ENCODE assay signal across 8 cellular contexts in the genomic region with DNA sequence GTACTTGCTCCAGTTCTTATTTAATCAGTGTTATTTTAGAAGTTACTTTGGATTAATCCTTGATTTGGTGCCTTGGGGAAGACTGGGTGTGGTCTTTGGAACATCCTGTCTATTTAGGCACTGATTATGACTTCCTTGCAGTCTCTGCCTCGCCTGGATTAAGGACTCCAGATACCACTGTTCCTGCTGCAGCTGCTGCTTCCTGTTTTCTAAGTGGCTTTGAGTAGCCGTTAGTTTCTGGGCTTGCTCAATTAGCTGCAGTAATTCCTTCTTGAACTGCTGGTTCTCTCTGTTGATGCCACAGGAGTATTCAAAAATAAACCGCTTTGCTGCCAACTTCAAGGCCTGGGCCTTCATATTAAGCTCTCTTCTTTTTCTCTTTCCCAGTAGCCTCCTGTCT. TPM values are rescaled to one million over a fixed set of nuclear protein-coding genes. Genes with fewer than 3 reads are reported as not detected.
DNase-seq lines count a peak whose midpoint lies in the region; ATAC-seq and TF ChIP-seq lines count a peak whose summit lies in the region.
"Not testable (repeated sequence)": the region's sequence is repeated elsewhere in the genome, so short reads cannot be mapped to it uniquely, and the experiment has no call there.

No MANE protein-coding gene starts in this region.

- H3K9me3 ChIP-seq in RWPE2 (ENCODE audit: severe bottlenecking); left ventricle myocardium inferior (replicated peaks); vagina: not testable (repeated sequence)

- peaks cover 38% of the 10 kb centered on the region for H3K36me3 Mint-ChIP-seq in activated CD4-positive, alpha-beta memory T cell treated with anti-CD3 and anti-CD28 coated beads, Interleukin-2, amount 10 ng/mL, durations not matched to agents 7 days and 5 days (ENCODE audit: low read depth)

- H3K36me3 ChIP-seq in RWPE2 (ENCODE audit: low read depth) (peaks cover 33% of the 10 kb centered on the region), left ventricle myocardium inferior (peaks cover 40% of the 10 kb centered on the region), vagina (peaks cover 0 to 22% of the 10 kb centered on the region in 2 donors)

- peaks cover 11% of the 10 kb centered on the region for H3K4me1 Mint-ChIP-seq in activated CD4-positive, alpha-beta memory T cell treated with anti-CD3 and anti-CD28 coated beads, Interleukin-2, amount 10 ng/mL, durations not matched to agents 7 days and 5 days

- ATAC-seq in RWPE2 (ENCODE audit: low read depth): not testable (repeated sequence)

- CTCF ChIA-PET in activated CD4-positive, alpha-beta memory T cell treated with anti-CD3 and anti-CD28 coated beads, Interleukin-2, amount 10 ng/mL, durations not matched to agents 7 days and 5 days (lab: Charles Lee): interaction anchor here (0.6 to 1.8 kb wide), 2 partner anchors 257 to 397 kb away, joined by 3 to 4 read pairs; partner anchors contain the start of gene EIF2B4

- intact Hi-C loops in left ventricle myocardium inferior (cut with micrococcal nuclease): not testable (repeated sequence)
- intact Hi-C loops in vagina (cut with DNase I): loop anchor here (5.0 kb wide), 1 partner anchor 135 kb away; no protein-coding TSS in a partner anchor

- not testable (repeated sequence) for TF ChIP-seq POLR2A in vagina (IDR thresholded peaks at IDR 0.05)

- DNase-seq in ELF-1 (ENCODE audit: low read depth, low spot score): peak; percentile 19
- peak; percentile 93 for DNase-seq in MV-4-11 (lab: John Stamatoyannopoulos, UW)
- DNase-seq in RWPE2 (ENCODE audit: low spot score); activated CD4-positive, alpha-beta memory T cell treated with anti-CD3 and anti-CD28 coated beads, Interleukin-2, amount 10 ng/mL, durations not matched to agents 7 days and 5 days; left ventricle myocardium inferior; vagina (ENCODE audit: extremely low spot score in 2 of 2): not testable (repeated sequence)
- peak; percentile 49 for DNase-seq in dermis blood vessel endothelial cell
- peak; percentile 68 for DNase-seq in myocyte (ENCODE audit: low read depth)

- H3K27ac Mint-ChIP-seq in activated CD4-positive, alpha-beta memory T cell treated with anti-CD3 and anti-CD28 coated beads, Interleukin-2, amount 10 ng/mL, durations not matched to agents 7 days and 5 days: peak overlapping the region; percentile 37

- H3K9me3 Mint-ChIP-seq in activated CD4-positive, alpha-beta memory T cell treated with anti-CD3 and anti-CD28 coated beads, Interleukin-2, amount 10 ng/mL, durations not matched to agents 7 days and 5 days: not testable (repeated sequence)

- H3K4me1 ChIP-seq in RWPE2 (ENCODE audit: insufficient read depth, poor library complexity, severe bottlenecking) (peaks cover 24% of the 10 kb centered on the region), left ventricle myocardium inferior (peaks cover 44% of the 10 kb centered on the region), vagina (peaks cover 26% of the 10 kb centered on the region)

- H3K4me3 ChIP-seq in RWPE2 (ENCODE audit: severe bottlenecking); left ventricle myocardium inferior; vagina: not testable (repeated sequence)

- POLR2A ChIA-PET in activated CD4-positive, alpha-beta memory T cell treated with anti-CD3 and anti-CD28 coated beads, Interleukin-2, amount 10 ng/mL, durations not matched to agents 7 days and 5 days (lab: Charles Lee): interaction anchor here (3.6 kb wide), 1 partner anchor 44 kb away, joined by 17 read pairs; the partner anchor contains the start of gene ZNF512

- TF ChIP-seq CTCF in RWPE2 (IDR thresholded peaks at IDR 0.05; ENCODE audit: poor library complexity, severe bottlenecking); left ventricle myocardium inferior (IDR thresholded peaks at IDR 0.05; ENCODE audit: borderline replicate concordance); vagina (IDR thresholded peaks at IDR 0.05): not testable (repeated sequence)

- H3K27ac ChIP-seq in RWPE2 (ENCODE audit: poor library complexity, severe bottlenecking) (peak overlapping the region; percentile 95), left ventricle myocardium inferior (replicated peaks) (peak overlapping the region; percentile 82), vagina (peak overlapping the region; percentile 41)

- H3K27me3 ChIP-seq in RWPE2 (ENCODE audit: insufficient read depth, poor library complexity, severe bottlenecking); left ventricle myocardium inferior (ENCODE audit: low read depth); vagina: not testable (repeated sequence)

- H3K4me3 Mint-ChIP-seq in activated CD4-positive, alpha-beta memory T cell treated with anti-CD3 and anti-CD28 coated beads, Interleukin-2, amount 10 ng/mL, durations not matched to agents 7 days and 5 days: not testable (repeated sequence)

- H3K27me3 Mint-ChIP-seq in activated CD4-positive, alpha-beta memory T cell treated with anti-CD3 and anti-CD28 coated beads, Interleukin-2, amount 10 ng/mL, durations not matched to agents 7 days and 5 days: not testable (repeated sequence)

RNA-seq across cellular contexts. Expression of gene CCDC121, which starts 1.9 kb away (rescaled TPM):
- total RNA-seq in activated CD4-positive, alpha-beta memory T cell treated with anti-CD3 and anti-CD28 coated beads, Interleukin-2, amount 10 ng/mL, durations not matched to agents 7 days and 5 days: under 1 TPM; 0.78 to 0.90 TPM
- 2.7 and 2.8 TPM in 2 replicates for total RNA-seq in dermis blood vessel endothelial cell
- 6.8 TPM for total RNA-seq in left ventricle myocardium inferior
- total RNA-seq in myocyte: 1.8 and 3.0 TPM in 2 replicates
- polyA plus RNA-seq in myocyte (2012): 1.2 TPM
- 2.5 TPM for total RNA-seq in vagina

RNA-seq across cellular contexts. Expression of gene GPN1, which starts 1.9 kb away (rescaled TPM):
- 10 to 100 TPM; 45.0 to 45.8 TPM for total RNA-seq in activated CD4-positive, alpha-beta memory T cell treated with anti-CD3 and anti-CD28 coated beads, Interleukin-2, amount 10 ng/mL, durations not matched to agents 7 days and 5 days
- 40.5 and 44.9 TPM in 2 replicates for total RNA-seq in dermis blood vessel endothelial cell
- 16.6 TPM for total RNA-seq in left ventricle myocardium inferior
- 26.7 and 29.0 TPM in 2 replicates for total RNA-seq in myocyte
- 37.6 TPM for polyA plus RNA-seq in myocyte (2012)
- total RNA-seq in vagina: 30.0 TPM

RNA-seq across cellular contexts. Expression of gene SUPT7L, which starts 36.5 kb away (rescaled TPM):
- 10 to 100 TPM; 36.5 to 37.2 TPM for total RNA-seq in activated CD4-positive, alpha-beta memory T cell treated with anti-CD3 and anti-CD28 coated beads, Interleukin-2, amount 10 ng/mL, durations not matched to agents 7 days and 5 days
- total RNA-seq in dermis blood vessel endothelial cell (14.8 and 27.6 TPM in 2 replicates), left ventricle myocardium inferior (29.7 TPM), myocyte (35.4 and 44.0 TPM in 2 replicates), vagina (26.5 TPM)
- polyA plus RNA-seq in myocyte (2012): 38.0 TPM

RNA-seq across cellular contexts. Expression of gene SLC4A1AP, which starts 36.8 kb away (rescaled TPM):
- total RNA-seq in activated CD4-positive, alpha-beta memory T cell treated with anti-CD3 and anti-CD28 coated beads, Interleukin-2, amount 10 ng/mL, durations not matched to agents 7 days and 5 days: 10 to 100 TPM; 27.3 to 27.9 TPM
- total RNA-seq in dermis blood vessel endothelial cell (31.3 and 39.2 TPM in 2 replicates), left ventricle myocardium inferior (21.3 TPM), myocyte (34.7 and 41.2 TPM in 2 replicates), vagina (21.9 TPM)
- polyA plus RNA-seq in myocyte (2012): 18.0 TPM

RNA-seq across cellular contexts. Expression of gene ZNF512, which starts 44.1 kb away (rescaled TPM):
- total RNA-seq in activated CD4-positive, alpha-beta memory T cell treated with anti-CD3 and anti-CD28 coated beads, Interleukin-2, amount 10 ng/mL, durations not matched to agents 7 days and 5 days: 10 to 100 TPM; 31.4 to 34.0 TPM
- 23.5 and 34.2 TPM in 2 replicates for total RNA-seq in dermis blood vessel endothelial cell
- total RNA-seq in left ventricle myocardium inferior: 16.1 TPM
- 31.6 and 35.7 TPM in 2 replicates for total RNA-seq in myocyte
- 25.3 TPM for polyA plus RNA-seq in myocyte (2012)
- 35.4 TPM for total RNA-seq in vagina

Comparison
In these comparisons a context has a peak if more than half of its experiments do, and no peak if none do; other contexts are left out.
1. H3K27ac ChIP-seq: peak in every context shown above with its lines; median percentile 95 in RWPE2; 82 in left ventricle myocardium inferior; 41 in vagina.